In the genomic region with DNA sequence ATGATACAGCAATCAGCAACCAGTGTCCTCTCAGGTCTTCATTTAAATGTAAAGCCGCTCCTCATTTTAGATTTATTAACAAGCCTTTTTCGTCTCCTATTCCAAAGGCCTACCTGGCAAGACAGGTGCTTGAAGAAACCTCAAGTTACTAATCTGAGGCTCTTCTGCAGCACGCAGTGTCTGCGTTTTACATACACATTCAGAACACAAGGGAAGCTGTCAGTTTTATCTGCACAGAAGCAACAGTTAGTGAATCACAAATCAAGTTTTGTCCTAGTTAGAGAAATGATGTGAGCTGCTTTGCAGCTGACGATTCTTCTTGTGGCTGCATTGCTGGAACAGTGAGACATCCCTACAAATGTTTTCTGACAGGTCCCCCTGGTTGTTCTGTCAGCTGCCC, we compare ENCODE assay signal across 1 cellular context.
TF ChIP-seq lines count a peak whose summit lies in the region.

No MANE protein-coding gene starts in this region.

TF ChIP-seq in IMR-90, 13 proteins besides CTCF, POLR2A, EP300 and RAD21 (continued from another document):
- TF ChIP-seq MAFK (IDR thresholded peaks at IDR 0.05; ENCODE audit: low read depth, low read length): no peak
- TF ChIP-seq RFX5 (IDR thresholded peaks at IDR 0.05; ENCODE audit: low read depth, low read length): no peak
- TF ChIP-seq CHD1 (IDR thresholded peaks at IDR 0.05; ENCODE audit: low read depth, low read length): no peak
